In the genomic region with DNA sequence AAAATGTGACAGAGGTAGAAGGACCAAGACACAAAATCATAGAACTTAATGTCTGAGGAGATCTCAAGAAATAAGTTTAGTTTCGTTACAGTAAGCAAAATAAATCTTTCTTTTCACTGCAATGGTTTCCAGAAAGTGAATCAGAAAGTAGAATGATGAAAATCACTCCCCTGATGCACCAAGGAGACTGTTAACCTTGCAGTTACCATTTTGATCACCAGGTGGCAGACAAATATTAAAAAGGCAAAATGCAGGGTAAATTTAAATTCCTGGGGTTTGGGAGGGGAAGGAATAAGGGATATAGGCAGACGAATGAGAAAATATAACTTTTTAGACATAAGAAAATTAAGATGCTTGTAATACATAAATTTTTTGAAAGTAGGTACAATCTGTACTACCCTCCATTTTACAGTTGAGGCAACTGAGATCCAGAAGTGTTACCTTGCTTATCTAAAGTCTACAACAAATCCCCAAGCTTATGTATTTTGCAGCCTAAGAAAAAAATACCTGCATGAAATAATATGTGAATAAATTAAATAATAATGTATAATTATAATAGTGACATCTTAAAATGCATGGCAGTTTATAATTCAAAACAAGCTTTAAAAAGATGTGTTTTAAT, we compare ENCODE assay signal across 8 cellular contexts.
DNase-seq lines count a peak whose midpoint lies in the region; ATAC-seq and TF ChIP-seq lines count a peak whose summit lies in the region.

No MANE protein-coding gene starts in this region.

- no peaks in the 10 kb centered on the region for H3K36me3 ChIP-seq in RWPE2 (ENCODE audit: low read depth)
- no peaks in the 10 kb centered on the region for H3K36me3 ChIP-seq in esophagus muscularis mucosa
- no peaks in the 10 kb centered on the region for H3K36me3 ChIP-seq in parathyroid adenoma (ENCODE audit: control insufficient read depth, insufficient read depth, low read length)
- H3K36me3 ChIP-seq in suprapubic skin, result no peaks in the 10 kb centered on the region

- TF ChIP-seq EP300 in esophagus muscularis mucosa (IDR thresholded peaks at IDR 0.05) (no peak), suprapubic skin (IDR thresholded peaks at IDR 0.05) (no peak)

- H3K4me2 ChIP-seq in parathyroid adenoma (ENCODE audit: low read length), result no peak overlapping the region

- intact Hi-C loops in esophagus muscularis mucosa (cut with DNase I), result loop anchor here (10.0 kb wide), 1 partner anchor 344 kb away; no protein-coding TSS in a partner anchor

- H3K36me3 Mint-ChIP-seq in activated T-cell treated with anti-CD3 and anti-CD28 coated beads, Interleukin-2, amount 50 U/mL, for 4 hours (ENCODE audit: insufficient read depth), result peaks cover 3% of the 10 kb centered on the region

- H3K79me2 ChIP-seq in parathyroid adenoma, result no peaks in the 10 kb centered on the region

- no peaks in the 10 kb centered on the region for H3K9me3 Mint-ChIP-seq in activated T-cell treated with anti-CD3 and anti-CD28 coated beads, Interleukin-2, amount 50 U/mL, for 4 hours

- H3K27me3 Mint-ChIP-seq in activated T-cell treated with anti-CD3 and anti-CD28 coated beads, Interleukin-2, amount 50 U/mL, for 4 hours (ENCODE audit: low read depth), result no peaks in the 10 kb centered on the region

- no peak overlapping the region for H3K27ac ChIP-seq in RWPE2 (ENCODE audit: poor library complexity, severe bottlenecking)
- H3K27ac ChIP-seq in esophagus muscularis mucosa (replicated peaks in 1 of 4), result no peak overlapping the region
- no peak overlapping the region for H3K27ac ChIP-seq in parathyroid adenoma
- no peak overlapping the region for H3K27ac ChIP-seq in suprapubic skin

- H2AFZ ChIP-seq in parathyroid adenoma, result no peak overlapping the region

- H3K27me3 ChIP-seq in RWPE2 (ENCODE audit: insufficient read depth, poor library complexity, severe bottlenecking), result no peaks in the 10 kb centered on the region
- H3K27me3 ChIP-seq in esophagus muscularis mucosa, result no peaks in the 10 kb centered on the region
- no peaks in the 10 kb centered on the region for H3K27me3 ChIP-seq in parathyroid adenoma (ENCODE audit: control insufficient read depth, insufficient read depth, low read length)
- H3K27me3 ChIP-seq in suprapubic skin, result no peaks in the 10 kb centered on the region

- 40% methylated on average over 2 of the region's 2 CpGs for WGBS in esophagus muscularis mucosa
- WGBS in suprapubic skin, result 34% methylated on average over 2 of the region's 2 CpGs

- peak; percentile 51 to 58 for ATAC-seq in activated T-cell treated with anti-CD3 and anti-CD28 coated beads, Interleukin-2, amount 50 U/mL, for 4 hours
- peak; percentile 69 for ATAC-seq in GM19467 (IDR thresholded peaks at IDR 0.05; ENCODE audit: unreplicated experiment)
- ATAC-seq in HG03558 (IDR thresholded peaks at IDR 0.05; ENCODE audit: extremely low read depth, unreplicated experiment), result peak; percentile 49
- ATAC-seq in RWPE2 (ENCODE audit: low read depth), result 0 out of 3 replicates have a peak, but pooled peaks have one; percentile 35

- no peaks in the 10 kb centered on the region for H3K4me1 ChIP-seq in RWPE2 (ENCODE audit: insufficient read depth, poor library complexity, severe bottlenecking)
- no peaks in the 10 kb centered on the region for H3K4me1 ChIP-seq in esophagus muscularis mucosa
- H3K4me1 ChIP-seq in parathyroid adenoma, result no peaks in the 10 kb centered on the region
- no peaks in the 10 kb centered on the region for H3K4me1 ChIP-seq in suprapubic skin

- DNase-seq in activated T-cell treated with anti-CD3 and anti-CD28 coated beads, Interleukin-2, amount 50 U/mL, for 4 hours, result no peak
- no peak for DNase-seq in activated T-cell treated with anti-CD3 and anti-CD28 coated beads, Interleukin-2, amount 50 U/mL, for 1 hour
- DNase-seq in RWPE2 (ENCODE audit: low spot score), result no peak
- DNase-seq in esophagus muscularis mucosa (ENCODE audit: extremely low spot score), result no peak
- DNase-seq in suprapubic skin (ENCODE audit: low spot score in 2 of 2), result no peak

- H3K4me3 ChIP-seq in RWPE2 (ENCODE audit: severe bottlenecking) (no peak overlapping the region), esophagus muscularis mucosa (no peak overlapping the region), parathyroid adenoma (ENCODE audit: low read depth, low read length) (no peak overlapping the region), suprapubic skin (no peak overlapping the region)

- TF ChIP-seq POLR2A in esophagus muscularis mucosa (IDR thresholded peaks at IDR 0.05; ENCODE audit: low read depth) (no peak), suprapubic skin (IDR thresholded peaks at IDR 0.05) (no peak)

- H3K4me3 Mint-ChIP-seq in activated T-cell treated with anti-CD3 and anti-CD28 coated beads, Interleukin-2, amount 50 U/mL, for 4 hours, result no peak overlapping the region

- TF ChIP-seq CTCF in RWPE2 (IDR thresholded peaks at IDR 0.05; ENCODE audit: poor library complexity, severe bottlenecking) (peak; percentile 75), esophagus muscularis mucosa (IDR thresholded peaks at IDR 0.05) (peak; percentile 42 to 56 (median 45)), parathyroid adenoma (IDR thresholded peaks at IDR 0.05) (peak; percentile 20), suprapubic skin (IDR thresholded peaks at IDR 0.05) (peak in 1 of 2 donors; percentile 28)

- H3K4me1 Mint-ChIP-seq in activated T-cell treated with anti-CD3 and anti-CD28 coated beads, Interleukin-2, amount 50 U/mL, for 4 hours (ENCODE audit: low read depth), result peaks cover 3% of the 10 kb centered on the region

- no peaks in the 10 kb centered on the region for H3K9me3 ChIP-seq in RWPE2 (ENCODE audit: severe bottlenecking)
- H3K9me3 ChIP-seq in esophagus muscularis mucosa, result no peaks in the 10 kb centered on the region
- no peaks in the 10 kb centered on the region for H3K9me3 ChIP-seq in parathyroid adenoma (ENCODE audit: control insufficient read depth, low read length)
- no peaks in the 10 kb centered on the region for H3K9me3 ChIP-seq in suprapubic skin

- H3K9ac ChIP-seq in parathyroid adenoma, result no peak overlapping the region
